In genomic region chr10:79636654-79637199, GRCh38 we compare ENCODE assay signal across 5 cellular contexts. TPM values are rescaled to one million over a fixed set of nuclear protein-coding genes. Genes with fewer than 3 reads are reported as not detected.
"Had no signal": no experiment of that assay in that cellular context is flagged by ENCODE, and none has a peak within 500 bp of the region (broad histone marks: within the 10 kb centered on the region; RNA-seq: fewer than 3 reads in every experiment).

No MANE protein-coding gene starts in this region.

RNA-seq across cellular contexts. Expression of gene SFTPA1, which starts 26.0 kb away (rescaled TPM):
- total RNA-seq: HT1080, LHCN-M2, MCF 10A, SJSA1 had no signal
- polyA plus RNA-seq: IgD-negative memory B cell had no signal
